17 cellular contexts compared by ENCODE assay signal in genomic region chr10:117896517-117896916, GRCh38.
"Had no signal": no experiment of that assay in that cellular context is flagged by ENCODE, and none has a peak within 500 bp of the region (broad histone marks: within the 10 kb centered on the region; RNA-seq: fewer than 3 reads in every experiment).

No MANE protein-coding gene starts in this region.

- H3K4me3 ChIP-seq: psoas muscle, right lobe of liver, spleen, transverse colon had no signal

- DNase-seq: activated B cell treated with CpG ODN at 0.5 μM for 24 hours; activated CD4-positive, alpha-beta T cell treated with anti-CD3 and anti-CD28 coated beads, Interleukin-2, amount 50 U/mL, for 1 hour; activated effector memory CD4-positive, alpha-beta T cell treated with anti-CD3 and anti-CD28 coated beads, Interleukin-2, amount 50 U/mL, for 16 hours; activated T-cell treated with anti-CD3 and anti-CD28 coated beads, Interleukin-2, amount 50 U/mL, for 1 hour; amniotic stem cell; cortex of kidney; effector memory CD8-positive, alpha-beta T cell; hippocampal formation; kidney glomerular epithelial cell; nephron progenitor cell; psoas muscle; right lobe of liver; spleen; stimulated activated CD4-positive, alpha-beta T cell treated with anti-CD3 and anti-CD28 coated beads, Interleukin-1b, Interleukin-23, amount 100 ng/mL, for 48 hours; stimulated activated naive B cell treated with anti-CD40 and anti-IgM and Interleukin-4, amounts not matched to agents 10 μg/mL and 1 μg/mL and 100 μg/mL, for 72 hours; transverse colon had no signal

- H3K9me3 ChIP-seq: psoas muscle, right lobe of liver, spleen, transverse colon had no signal

- H3K27ac ChIP-seq: psoas muscle, right lobe of liver, spleen, transverse colon had no signal

- ATAC-seq: activated naive CD4-positive, alpha-beta T cell treated with anti-CD3 and anti-CD28 coated beads, Interleukin-2, amount 50 U/mL, for 72 hours; effector memory CD8-positive, alpha-beta T cell; psoas muscle; right lobe of liver; stimulated activated naive B cell treated with anti-CD40 and anti-IgM and Interleukin-4, amounts not matched to agents 10 μg/mL and 1 μg/mL and 100 μg/mL, for 72 hours had no signal

- H3K36me3 ChIP-seq: right lobe of liver, spleen, transverse colon had no signal

- H3K27me3 ChIP-seq: right lobe of liver, transverse colon had no signal

- H3K4me1 ChIP-seq: psoas muscle, right lobe of liver, spleen, transverse colon had no signal
